ENCODE assay signal across 28 cellular contexts in genomic region chr19:437027-437426, GRCh38. TPM values are rescaled to one million over a fixed set of nuclear protein-coding genes. Genes with fewer than 3 reads are reported as not detected.
"Had no signal": no experiment of that assay in that cellular context is flagged by ENCODE, and none has a peak within 500 bp of the region (broad histone marks: within the 10 kb centered on the region; RNA-seq: fewer than 3 reads in every experiment).

No MANE protein-coding gene starts in this region.

- H3K36me3 Mint-ChIP-seq: activated naive CD4-positive, alpha-beta T cell treated with anti-CD3 and anti-CD28 coated beads, Interleukin-2, amount 50 U/mL, for 24 hours had no signal

- H3K4me3 Mint-ChIP-seq: activated CD8-positive, alpha-beta T cell treated with anti-CD3 and anti-CD28 coated beads for 36 hours; activated naive CD4-positive, alpha-beta T cell treated with anti-CD3 and anti-CD28 coated beads, Interleukin-2, amount 50 U/mL, for 24 hours; activated naive CD8-positive, alpha-beta T cell treated with anti-CD3 and anti-CD28 coated beads, Interleukin-2, amount 50 U/mL, for 24 hours; activated T-cell treated with anti-CD3 and anti-CD28 coated beads, Interleukin-2, amount 50 U/mL, for 4 hours; activated T-helper 17 cell treated with anti-CD3 and anti-CD28 coated beads, Interleukin-2, amount 50 U/mL, for 72 hours; nephron had no signal

- H3K9me3 ChIP-seq: colonic mucosa, gastroesophageal sphincter, spleen, thoracic aorta, upper lobe of left lung, vagina had no signal

- H3K27ac ChIP-seq: colonic mucosa, gastroesophageal sphincter, spleen, thoracic aorta, upper lobe of left lung, vagina had no signal

- FAIRE-seq: keratinocyte had no signal

- H3K27me3 ChIP-seq: colonic mucosa, upper lobe of left lung, vagina had no signal

- H3K9me3 Mint-ChIP-seq: activated naive CD4-positive, alpha-beta T cell treated with anti-CD3 and anti-CD28 coated beads, Interleukin-2, amount 50 U/mL, for 24 hours; activated T-cell treated with anti-CD3 and anti-CD28 coated beads, Interleukin-2, amount 50 U/mL, for 4 hours; nephron had no signal

- H3K4me1 Mint-ChIP-seq: activated naive CD4-positive, alpha-beta T cell treated with anti-CD3 and anti-CD28 coated beads, Interleukin-2, amount 50 U/mL, for 24 hours had no signal

- H3K36me3 ChIP-seq: colonic mucosa, thoracic aorta, vagina had no signal

- H3K4me3 ChIP-seq: colonic mucosa, gastroesophageal sphincter, spleen, thoracic aorta, upper lobe of left lung, vagina had no signal

- H3K4me1 ChIP-seq: colonic mucosa, gastroesophageal sphincter, vagina had no signal

- H3K27ac Mint-ChIP-seq: activated CD8-positive, alpha-beta T cell treated with anti-CD3 and anti-CD28 coated beads for 36 hours; activated naive CD4-positive, alpha-beta T cell treated with anti-CD3 and anti-CD28 coated beads, Interleukin-2, amount 50 U/mL, for 24 hours; activated naive CD8-positive, alpha-beta T cell treated with anti-CD3 and anti-CD28 coated beads, Interleukin-2, amount 50 U/mL, for 24 hours; activated T-helper 17 cell treated with anti-CD3 and anti-CD28 coated beads, Interleukin-2, amount 50 U/mL, for 72 hours; nephron had no signal

- DNase-seq: activated CD4-positive, alpha-beta T cell treated with anti-CD3 and anti-CD28 coated beads for 1 hour; activated CD4-positive, alpha-beta T cell treated with anti-CD3 and anti-CD28 coated beads, Interleukin-2, amount 50 U/mL, for 1 hour; activated CD8-positive, alpha-beta T cell treated with anti-CD3 and anti-CD28 coated beads for 36 hours; activated naive CD8-positive, alpha-beta T cell treated with anti-CD3 and anti-CD28 coated beads, Interleukin-2, amount 50 U/mL, for 24 hours; activated T-cell treated with anti-CD3 and anti-CD28 coated beads, Interleukin-2, amount 50 U/mL, for 4 hours; amygdala; colonic mucosa; effector memory CD4-positive, alpha-beta T cell; head of caudate nucleus; hippocampal formation; left ventricle myocardium superior; occipital lobe; spleen; stimulated activated CD4-positive, alpha-beta T cell treated with anti-CD3 and anti-CD28 coated beads, Interleukin-2, amount 100 ng/mL, for 48 hours; stimulated activated naive CD4-positive, alpha-beta T cell treated with Interleukin-2 at 50 U/mL for 16 hours; T-helper 2 cell had no signal

- ATAC-seq: activated CD8-positive, alpha-beta T cell treated with anti-CD3 and anti-CD28 coated beads for 36 hours; activated naive CD8-positive, alpha-beta T cell treated with anti-CD3 and anti-CD28 coated beads, Interleukin-2, amount 50 U/mL, for 24 hours; activated T-cell treated with anti-CD3 and anti-CD28 coated beads, Interleukin-2, amount 50 U/mL, for 4 hours; activated T-helper 17 cell treated with anti-CD3 and anti-CD28 coated beads, Interleukin-2, amount 50 U/mL, for 72 hours; gastroesophageal sphincter; left cardiac atrium had no signal

RNA-seq across cellular contexts. Expression of gene C2CD4C, which starts 28.1 kb away (rescaled TPM):
- total RNA-seq: fibroblast of villous mesenchyme had no signal
- polyA plus RNA-seq: fibroblast of lung had no signal

RNA-seq across cellular contexts. Expression of gene MADCAM1, which starts 59.3 kb away (rescaled TPM):
- total RNA-seq: dermis microvascular lymphatic vessel endothelial cell had no signal
- polyA plus RNA-seq: fibroblast of lung had no signal
